In the genomic region with DNA sequence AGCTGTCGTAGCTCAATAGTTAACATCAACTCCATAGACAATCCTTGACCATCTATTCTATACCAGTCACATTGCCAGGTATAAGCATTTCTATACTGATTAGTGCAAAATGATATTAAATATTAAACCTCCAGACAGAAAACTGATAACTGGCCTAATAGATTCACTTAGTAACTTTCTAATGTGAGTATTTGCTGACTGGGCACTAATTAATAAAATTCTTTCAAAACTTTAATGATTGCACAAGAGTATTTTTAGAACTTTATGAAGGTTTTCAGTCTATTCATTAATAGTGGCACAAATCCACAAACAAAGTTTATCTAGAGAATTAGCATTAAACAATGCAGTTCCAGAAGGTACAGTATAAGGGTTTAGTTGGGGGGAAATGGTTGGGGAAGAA, we compare ENCODE assay signal across 21 cellular contexts.
DNase-seq lines count a peak whose midpoint lies in the region; ATAC-seq, FAIRE-seq and TF ChIP-seq lines count a peak whose summit lies in the region.
"Had no signal": no experiment of that assay in that cellular context is flagged by ENCODE, and none has a peak within 500 bp of the region (broad histone marks: within the 10 kb centered on the region; RNA-seq: fewer than 3 reads in every experiment).

No MANE protein-coding gene starts in this region.

- H3K23ac ChIP-seq in IMR-90 (ENCODE audit: low read depth, low read length), result no peak overlapping the region
- no peak overlapping the region for H3K23ac ChIP-seq in H1 (ENCODE audit: insufficient read length)

- H2BK5ac ChIP-seq in IMR-90 (ENCODE audit: low read depth, low read length, poor library complexity, severe bottlenecking) (no peak overlapping the region), H1 (ENCODE audit: low read depth, low read length) (no peak overlapping the region)

- H3K4me1 ChIP-seq in A549 (no peaks in the 10 kb centered on the region), IMR-90 (ENCODE audit: control insufficient read depth, insufficient read depth, low read length) (0 out of 2 replicates have a peak, but pooled peaks cover 1% of the 10 kb centered on the region), H1 (replicated peaks in 1 of 4; ENCODE audit: control insufficient read depth in 3 of 4, insufficient read depth in 4 of 4, low read length in 3 of 4) (no peaks in the 10 kb centered on the region)
- H3K4me1 ChIP-seq: Caco-2 had no signal

- dilution Hi-C loops in IMR-90 (cut with HindIII; ENCODE audit: low sequenced_read_pairs, unreplicated experiment), result no loop called here

- H3K4me3 ChIP-seq in A549 (no peak overlapping the region), IMR-90 (ENCODE audit: insufficient read depth, low read depth, low read length) (no peak overlapping the region), H1 (ENCODE audit: extremely low read depth in 1 of 4, insufficient read depth in 2 of 4, low read depth in 3 of 4, low read length in 4 of 4) (no peak overlapping the region)
- H3K4me3 ChIP-seq: BLaER1 treated with 17β-estradiol and CSF1 and Interleukin-3, amounts not matched to agents 10 nM and 100 nM had no signal

- no peak overlapping the region for H4K5ac ChIP-seq in IMR-90 (ENCODE audit: low read depth, low read length)
- no peak overlapping the region for H4K5ac ChIP-seq in H1 (ENCODE audit: insufficient read length, low read depth, low read length)

- TF ChIP-seq POLR2A in A549 (IDR thresholded peaks at IDR 0.05; ENCODE audit: low read length) (no peak), IMR-90 (IDR thresholded peaks at IDR 0.05; ENCODE audit: low read depth, low read length) (no peak), H1 (IDR thresholded peaks at IDR 0.05; ENCODE audit: control extremely low read depth in 1 of 2, low read depth in 2 of 2, low read length in 2 of 2) (no peak), erythroblast (IDR thresholded peaks at IDR 0.05; ENCODE audit: low read length) (no peak)

- H3K27me3 ChIP-seq in IMR-90 (ENCODE audit: control insufficient read depth, insufficient read depth, low read length) (no peaks in the 10 kb centered on the region), H1 (replicated peaks in 1 of 4; ENCODE audit: control insufficient read depth in 3 of 4, extremely low read depth in 1 of 4, insufficient read depth in 3 of 4, low read length in 3 of 4) (no peaks in the 10 kb centered on the region)
- H3K27me3 ChIP-seq: BLaER1 treated with 17β-estradiol and CSF1 and Interleukin-3, amounts not matched to agents 10 nM and 100 nM had no signal

- no peak overlapping the region for H2BK12ac ChIP-seq in H1 (ENCODE audit: low read depth, low read length)

- H4K20me1 ChIP-seq in IMR-90 (ENCODE audit: insufficient read depth, low read length), result no peaks in the 10 kb centered on the region
- H4K20me1 ChIP-seq in H1 (replicated peaks in 1 of 2; ENCODE audit: control insufficient read depth in 1 of 2, insufficient read depth in 2 of 2, low read length in 2 of 2), result no peaks in the 10 kb centered on the region
- H4K20me1 ChIP-seq: BLaER1 treated with 17β-estradiol and CSF1 and Interleukin-3, amounts not matched to agents 10 nM and 100 nM had no signal

- POLR2A ChIA-PET in A549 (lab: Yijun Ruan, JAX) (no interaction called here), IMR-90 (lab: Charles Lee; ENCODE audit: unreplicated experiment) (no interaction called here), H1 (lab: Charles Lee; ENCODE audit: partially characterized antibody) (no interaction called here)

- H2AK5ac ChIP-seq in IMR-90 (ENCODE audit: low read depth, low read length) (no peak overlapping the region), H1 (ENCODE audit: low read depth, low read length) (no peak overlapping the region)

- BruUV-seq in IMR-90 (replicated peaks; lab: Mats Ljungman, UMichigan), result no TSS peak

- ATAC-seq in A549 (no peak), IMR-90 (ENCODE audit: low read depth) (no peak)
- ATAC-seq: CD8-positive, alpha-beta T cell had no signal

- no peaks in the 10 kb centered on the region for H3K79me2 ChIP-seq in H1 (ENCODE audit: control insufficient read depth in 1 of 2, insufficient read depth in 2 of 2, low read length in 2 of 2)

- H3K4me2 ChIP-seq in A549 (no peak overlapping the region), IMR-90 (ENCODE audit: low read depth, low read length) (no peak overlapping the region), H1 (ENCODE audit: insufficient read depth in 1 of 2, low read depth in 2 of 2, low read length in 2 of 2) (no peak overlapping the region)
- H3K4me2 ChIP-seq: BLaER1 treated with 17β-estradiol and CSF1 and Interleukin-3, amounts not matched to agents 10 nM and 100 nM had no signal

- H3K23me2 ChIP-seq in H1 (ENCODE audit: low read depth, low read length), result no peaks in the 10 kb centered on the region; the same call in 1 of the 2 replicates

- H3K9ac ChIP-seq in IMR-90 (ENCODE audit: low read depth, low read length), result no peak overlapping the region
- H3K9ac ChIP-seq in H1 (replicated peaks in 1 of 4; ENCODE audit: extremely low read depth in 1 of 4, low read depth in 3 of 4, low read length in 3 of 4), result no peak overlapping the region
- H3K9ac ChIP-seq: BLaER1 treated with 17β-estradiol and CSF1 and Interleukin-3, amounts not matched to agents 10 nM and 100 nM had no signal

- WGBS in A549 (ENCODE audit: missing lambda C conversion rate), result 91% methylated on average over 1 of the region's 1 CpG
- no CpG with 5 or more reads among the region's 1 CpG for WGBS in IMR-90 (ENCODE audit: extremely low coverage in 2 of 2, insufficient read length in 1 of 2), 2 experiments
- 95% methylated on average over 1 of the region's 1 CpG; no CpG with 5 or more reads in 1 of the 2 experiments for WGBS in H1 (ENCODE audit: extremely low coverage in 1 of 2, insufficient coverage in 1 of 2, insufficient read length in 1 of 2, insufficient replicate concordance in 2 of 2, low coverage in 1 of 2, low lambda C conversion rate in 2 of 2, missing lambda C conversion rate in 1 of 2), 2 experiments

- FAIRE-seq in A549 (lab: Jason Lieb, UNC) (no peak), H1 (lab: Jason Lieb, UNC) (no peak)
- FAIRE-seq: A204.1, D721Med, G401.6, GM12891, GM18507 had no signal

- CTCF ChIA-PET in A549 (lab: Yijun Ruan, JAX) (interaction anchor here (0.9 to 1.5 kb wide), 3 partner anchors 12 to 834 kb away, joined by 3 to 5 read pairs (median 3); no protein-coding TSS in a partner anchor), IMR-90 (lab: Yijun Ruan, JAX) (interaction anchor here (0.8 kb wide), 1 partner anchor 8 kb away, joined by 6 read pairs; no protein-coding TSS in a partner anchor), H1 (lab: Charles Lee; ENCODE audit: partially characterized antibody) (interaction anchor here (1.2 kb wide), 1 partner anchor 12 kb away, joined by 3 read pairs; no protein-coding TSS in a partner anchor)

- no peak for TF ChIP-seq EP300 in A549 (IDR thresholded peaks at IDR 0.05)
- TF ChIP-seq EP300 in H1 (IDR thresholded peaks at IDR 0.05; ENCODE audit: borderline replicate concordance in 1 of 2, low read depth in 2 of 2, low read length in 2 of 2), result no peak

- H2BK15ac ChIP-seq in IMR-90 (ENCODE audit: low read depth, low read length), result no peak overlapping the region
- no peak overlapping the region for H2BK15ac ChIP-seq in H1 (ENCODE audit: low read length)

- H3K79me1 ChIP-seq in IMR-90 (ENCODE audit: low read depth in 1 of 2, low read length in 2 of 2), result no peaks in the 10 kb centered on the region; a peak in 1 of 4 replicates
- no peaks in the 10 kb centered on the region for H3K79me1 ChIP-seq in H1 (ENCODE audit: low read depth, low read length)

- H2AFZ ChIP-seq in IMR-90 (replicated peaks; ENCODE audit: low read length, poor library complexity), result no peak overlapping the region
- no peak overlapping the region for H2AFZ ChIP-seq in H1 (ENCODE audit: low read length)

- intact Hi-C loops in IMR-90 (cut with micrococcal nuclease), result no loop called here

- no peak overlapping the region for H2BK120ac ChIP-seq in IMR-90 (ENCODE audit: low read depth, low read length)
- H2BK120ac ChIP-seq in H1 (replicated peaks; ENCODE audit: low read depth, low read length), result no peak overlapping the region

- H3K27ac ChIP-seq in A549 (no peak overlapping the region), IMR-90 (ENCODE audit: insufficient read depth, low read length) (no peak overlapping the region), H1 (ENCODE audit: low read depth, low read length) (no peak overlapping the region)
- H3K27ac ChIP-seq: BLaER1 treated with 17β-estradiol and CSF1 and Interleukin-3, amounts not matched to agents 10 nM and 100 nM; C4-2B had no signal

- H3K9me1 ChIP-seq in IMR-90 (ENCODE audit: insufficient read depth, low read length), result no peaks in the 10 kb centered on the region

- H3K36me3 ChIP-seq in IMR-90 (ENCODE audit: control insufficient read depth, insufficient read depth, low read length) (peaks cover 7% of the 10 kb centered on the region; the same call in 1 of the 2 replicates), H1 (ENCODE audit: control insufficient read depth in 2 of 4, insufficient read depth in 4 of 4, low read length in 3 of 4) (no peaks in the 10 kb centered on the region)
- H3K36me3 ChIP-seq: BLaER1 treated with 17β-estradiol and CSF1 and Interleukin-3, amounts not matched to agents 10 nM and 100 nM had no signal

- H4K91ac ChIP-seq in IMR-90 (ENCODE audit: insufficient read depth, low read depth, low read length) (no peak overlapping the region), H1 (replicated peaks; ENCODE audit: insufficient read length, low read length) (no peak overlapping the region)

- H3K18ac ChIP-seq in IMR-90 (ENCODE audit: low read depth, low read length) (no peak overlapping the region), H1 (ENCODE audit: extremely low read depth, low read length) (no peak overlapping the region)

- H2AK9ac ChIP-seq in IMR-90 (replicated peaks; ENCODE audit: low read depth, low read length, poor library complexity), result no peak overlapping the region

- no peak overlapping the region for H3K14ac ChIP-seq in IMR-90 (replicated peaks; ENCODE audit: low read depth, low read length)
- no peak overlapping the region for H3K14ac ChIP-seq in H1 (ENCODE audit: insufficient read length)

- H2BK20ac ChIP-seq in IMR-90 (ENCODE audit: low read depth, low read length) (no peak overlapping the region), H1 (ENCODE audit: low read length) (no peak overlapping the region)

- no peak overlapping the region for H3K56ac ChIP-seq in IMR-90 (ENCODE audit: extremely low read depth, insufficient read depth, low read length)
- no peak overlapping the region for H3K56ac ChIP-seq in H1 (replicated peaks; ENCODE audit: insufficient read length, low read depth, low read length)

- no peak for TF ChIP-seq RAD21 in A549 (conservative IDR thresholded peaks at IDR 0.05 in 1 of 2, IDR thresholded peaks at IDR 0.05 in 1 of 2)
- TF ChIP-seq RAD21 in IMR-90 (IDR thresholded peaks at IDR 0.05; ENCODE audit: low read length), result no peak
- TF ChIP-seq RAD21 in H1 (IDR thresholded peaks at IDR 0.05 in 1 of 2, conservative IDR thresholded peaks at IDR 0.05 in 1 of 2; ENCODE audit: low read depth in 2 of 2, low read length in 2 of 2), result no peak

- H3K9me3 ChIP-seq in A549 (no peaks in the 10 kb centered on the region), IMR-90 (ENCODE audit: control insufficient read depth, insufficient read depth, low read length) (no peaks in the 10 kb centered on the region), H1 (ENCODE audit: insufficient read depth in 2 of 2, low read depth in 1 of 2, low read length in 1 of 2) (no peaks in the 10 kb centered on the region)
- H3K9me3 ChIP-seq: Caco-2 had no signal

- DNase-seq in A549 (ENCODE audit: low read depth in 1 of 2, low spot score in 1 of 2) (no peak), IMR-90 (no peak), H1 (ENCODE audit: low read depth in 1 of 2, low spot score in 2 of 2) (no peak), kidney glomerular epithelial cell (lab: John Stamatoyannopoulos, UW) (no peak), GM13976 (ENCODE audit: low spot score) (no peak), erythroblast (lab: John Stamatoyannopoulos, UW) (no peak)
- DNase-seq: 8988T; AML-193; Caco-2; Calu3; CD4-positive, alpha-beta T cell; CD8-positive, alpha-beta T cell; DMS79 treated with DMSO at 0.1 percent for 48 hours; GF-D8 had no signal

- H4K8ac ChIP-seq in IMR-90 (ENCODE audit: low read depth in 2 of 2, low read length in 2 of 2), result no peak overlapping the region
- no peak overlapping the region for H4K8ac ChIP-seq in H1 (ENCODE audit: extremely low read depth, insufficient read depth, low read length)

- H3K4ac ChIP-seq in IMR-90 (ENCODE audit: low read depth, low read length) (no peak overlapping the region), H1 (replicated peaks; ENCODE audit: insufficient read length, low read depth, low read length) (no peak overlapping the region)

- no peak for TF ChIP-seq CTCF in A549 (IDR thresholded peaks at IDR 0.05)
- no peak for TF ChIP-seq CTCF in IMR-90 (conservative IDR thresholded peaks at IDR 0.05; ENCODE audit: low read depth, low read length)
- TF ChIP-seq CTCF in H1 (IDR thresholded peaks at IDR 0.05; ENCODE audit: control extremely low read depth in 1 of 3, insufficient read depth in 1 of 3, low read depth in 1 of 3, low read length in 3 of 3), result no peak
- no peak for TF ChIP-seq CTCF in GM13976 (IDR thresholded peaks at IDR 0.05; ENCODE audit: borderline replicate concordance, control extremely low read depth, extremely low read depth, insufficient read depth, missing control alignments)

- in situ Hi-C loops in IMR-90 (cut with MboI; ENCODE audit: low sequenced_read_pairs), result loop anchor here (5.0 to 10.0 kb wide), 3 partner anchors 202 to 855 kb away; no protein-coding TSS in a partner anchor
- in situ Hi-C loops in GM13976 (cut with MboI; ENCODE audit: low sequenced_read_pairs, unreplicated experiment), result loop anchor here (10.0 to 25.0 kb wide), 3 partner anchors 205 to 842 kb away; no protein-coding TSS in a partner anchor

Comparison
In these comparisons a context has a peak if more than half of its experiments do, and no peak if none do; other contexts are left out.
1. Of the 18 proteins assayed by ChIP-seq in both H1 and A549: peak only in H1: none; only in A549: none; in both: MAFK; in neither: 17.